Comparison of ENCODE assay signal across 16 cellular contexts in genomic region chr11:67114275-67114896, GRCh38.
"Had no signal": no experiment of that assay in that cellular context is flagged by ENCODE, and none has a peak within 500 bp of the region (broad histone marks: within the 10 kb centered on the region; RNA-seq: fewer than 3 reads in every experiment).

No MANE protein-coding gene starts in this region.

- H3K27ac ChIP-seq: brain microvascular endothelial cell, epithelial cell of prostate, right atrium auricular region had no signal

- DNase-seq: activated CD4-positive, alpha-beta memory T cell treated with anti-CD3 and anti-CD28 coated beads, Interleukin-2, amount 10 ng/mL, durations not matched to agents 7 days and 5 days; activated CD4-positive, alpha-beta T cell treated with anti-CD3 and anti-CD28 coated beads for 36 hours; activated gamma-delta T cell; activated naive CD8-positive, alpha-beta T cell treated with anti-CD3 and anti-CD28 coated beads for 36 hours; activated T-cell treated with anti-CD3 and anti-CD28 coated beads, Interleukin-2, amount 50 U/mL, for 4 hours; anterior cingulate cortex; brain microvascular endothelial cell; dermis blood vessel endothelial cell; naive B cell; stimulated activated CD4-positive, alpha-beta T cell treated with anti-CD3 and anti-CD28 coated beads, Interleukin-4, amount 100 ng/mL, for 24 hours; stimulated activated naive CD8-positive, alpha-beta T cell treated with anti-CD3 and anti-CD28 coated beads, Interleukin-15, Interleukin-2, amounts not matched to agents 100 U/mL and 50 U/mL, for 24 hours; T-helper 1 cell; T1000 had no signal

- H3K9me3 Mint-ChIP-seq: activated CD4-positive, alpha-beta memory T cell treated with anti-CD3 and anti-CD28 coated beads, Interleukin-2, amount 10 ng/mL, durations not matched to agents 7 days and 5 days; activated naive CD8-positive, alpha-beta T cell treated with anti-CD3 and anti-CD28 coated beads for 36 hours; activated T-cell treated with anti-CD3 and anti-CD28 coated beads, Interleukin-2, amount 50 U/mL, for 4 hours; naive B cell had no signal

- H3K27me3 ChIP-seq: brain microvascular endothelial cell, right atrium auricular region had no signal

- H3K27me3 Mint-ChIP-seq: activated CD4-positive, alpha-beta T cell treated with anti-CD3 and anti-CD28 coated beads for 36 hours; activated naive CD8-positive, alpha-beta T cell treated with anti-CD3 and anti-CD28 coated beads for 36 hours; naive B cell had no signal

- H3K4me3 Mint-ChIP-seq: activated CD4-positive, alpha-beta memory T cell treated with anti-CD3 and anti-CD28 coated beads, Interleukin-2, amount 10 ng/mL, durations not matched to agents 7 days and 5 days; activated CD4-positive, alpha-beta T cell treated with anti-CD3 and anti-CD28 coated beads for 36 hours; activated naive CD8-positive, alpha-beta T cell treated with anti-CD3 and anti-CD28 coated beads for 36 hours; activated T-cell treated with anti-CD3 and anti-CD28 coated beads, Interleukin-2, amount 50 U/mL, for 4 hours had no signal

- H3K9me3 ChIP-seq: right atrium auricular region had no signal

- H3K27ac Mint-ChIP-seq: activated CD4-positive, alpha-beta memory T cell treated with anti-CD3 and anti-CD28 coated beads, Interleukin-2, amount 10 ng/mL, durations not matched to agents 7 days and 5 days; activated CD4-positive, alpha-beta T cell treated with anti-CD3 and anti-CD28 coated beads for 36 hours; activated naive CD8-positive, alpha-beta T cell treated with anti-CD3 and anti-CD28 coated beads for 36 hours had no signal

- H3K36me3 Mint-ChIP-seq: activated naive CD8-positive, alpha-beta T cell treated with anti-CD3 and anti-CD28 coated beads for 36 hours; naive B cell had no signal

- H3K36me3 ChIP-seq: brain microvascular endothelial cell, right atrium auricular region had no signal

- ATAC-seq: activated CD4-positive, alpha-beta T cell treated with anti-CD3 and anti-CD28 coated beads for 36 hours; activated T-cell treated with anti-CD3 and anti-CD28 coated beads, Interleukin-2, amount 50 U/mL, for 4 hours; SK-N-SH treated with all-trans-retinoic acid at 6 μM for 48 hours; stimulated activated naive CD8-positive, alpha-beta T cell treated with anti-CD3 and anti-CD28 coated beads, Interleukin-15, Interleukin-2, amounts not matched to agents 100 U/mL and 50 U/mL, for 24 hours had no signal

- H3K4me3 ChIP-seq: right atrium auricular region had no signal
